ENCODE assay signal across 17 cellular contexts in the genomic region with DNA sequence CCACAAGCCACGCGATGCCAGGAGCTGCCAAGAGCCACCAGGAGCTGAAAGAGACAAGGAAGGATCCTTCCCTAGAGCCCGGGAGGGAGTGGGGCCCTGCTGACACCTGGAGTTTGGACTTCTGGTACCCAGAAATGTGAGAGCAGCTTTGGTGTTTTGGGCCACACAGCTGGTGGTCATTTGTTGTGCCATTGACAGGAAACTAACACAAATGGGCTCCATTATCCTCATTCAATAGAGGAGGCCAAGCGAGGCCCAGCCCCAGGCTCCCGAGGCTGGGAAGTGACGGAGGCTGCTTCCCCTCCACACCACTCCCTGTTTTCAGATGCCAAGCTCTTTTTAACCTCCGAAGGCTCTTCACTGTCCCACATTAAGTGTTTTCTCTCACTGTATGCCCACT. TPM values are rescaled to one million over a fixed set of nuclear protein-coding genes. Genes with fewer than 3 reads are reported as not detected.
DNase-seq lines count a peak whose midpoint lies in the region; ATAC-seq, FAIRE-seq and TF ChIP-seq lines count a peak whose summit lies in the region.
"Had no signal": no experiment of that assay in that cellular context is flagged by ENCODE, and none has a peak within 500 bp of the region (broad histone marks: within the 10 kb centered on the region; RNA-seq: fewer than 3 reads in every experiment).

No MANE protein-coding gene starts in this region.

- H3K18ac ChIP-seq in H1 (ENCODE audit: extremely low read depth, low read length) (peak overlapping the region; percentile 15; the same call in 1 of the 2 replicates), neuronal stem cell (ENCODE audit: low read length) (peak overlapping the region; percentile 56)

- H3K4ac ChIP-seq in H1 (replicated peaks; ENCODE audit: insufficient read length, low read depth, low read length) (no peak overlapping the region), neuronal stem cell (ENCODE audit: low read length) (no peak overlapping the region)

- no peak for FAIRE-seq in H1 (lab: Jason Lieb, UNC)

- POLR2A ChIA-PET in H1 (lab: Charles Lee; ENCODE audit: partially characterized antibody), result interaction anchor here (0.9 to 3.8 kb wide), 6 partner anchors 11 to 34 kb away, joined by 3 to 15 read pairs (median 4); a partner anchor contains a TSS

- peaks cover 0 to 2% (median 0%) of the 10 kb centered on the region in 4 experiments; a peak in 1 of 7 replicates for H3K27me3 ChIP-seq in H1 (replicated peaks in 1 of 4; ENCODE audit: control insufficient read depth in 3 of 4, extremely low read depth in 1 of 4, insufficient read depth in 3 of 4, low read length in 3 of 4)
- H3K27me3 ChIP-seq in neuronal stem cell (ENCODE audit: control insufficient read depth in 3 of 3, insufficient read depth in 3 of 3, low read depth in 1 of 3, low read length in 3 of 3), result peaks cover 0 to 56% (median 18%) of the 10 kb centered on the region in 3 experiments
- H3K27me3 ChIP-seq in vagina, result no peaks in the 10 kb centered on the region

- H3K27ac ChIP-seq in H1 (ENCODE audit: low read depth, low read length) (no peak overlapping the region), neuronal stem cell (replicated peaks; ENCODE audit: low read length) (no peak overlapping the region), vagina (peak overlapping the region; percentile 80)

- intact Hi-C loops in left ventricle myocardium superior (cut with micrococcal nuclease), result no loop called here
- intact Hi-C loops in Right ventricle myocardium superior (cut with DNase I), result no loop called here
- intact Hi-C loops in vagina (cut with DNase I), result loop anchor here (5.0 kb wide), 2 partner anchors 35 to 50 kb away; no protein-coding TSS in a partner anchor

- H2AK5ac ChIP-seq in H1 (ENCODE audit: low read depth, low read length) (no peak overlapping the region; the same call in 1 of the 2 replicates), neuronal stem cell (ENCODE audit: low read depth, low read length) (no peak overlapping the region)

- no peak overlapping the region for H3K4me3 ChIP-seq in H1 (ENCODE audit: extremely low read depth in 1 of 4, insufficient read depth in 2 of 4, low read depth in 3 of 4, low read length in 4 of 4)
- no peak overlapping the region for H3K4me3 ChIP-seq in neuronal stem cell (ENCODE audit: low read length in 2 of 2)
- H3K4me3 ChIP-seq in vagina, result no peak overlapping the region
- H3K4me3 ChIP-seq: HAP-1 had no signal

- TF ChIP-seq EP300 in H1 (IDR thresholded peaks at IDR 0.05; ENCODE audit: borderline replicate concordance in 1 of 2, low read depth in 2 of 2, low read length in 2 of 2), result no peak

- no peak overlapping the region for H3K9ac ChIP-seq in H1 (replicated peaks in 1 of 4; ENCODE audit: extremely low read depth in 1 of 4, low read depth in 3 of 4, low read length in 3 of 4)
- H3K9ac ChIP-seq in neuronal stem cell (ENCODE audit: low read depth, low read length, poor library complexity), result peak overlapping the region; percentile 39

- no peaks in the 10 kb centered on the region for H3K9me3 ChIP-seq in H1 (ENCODE audit: insufficient read depth in 2 of 2, low read depth in 1 of 2, low read length in 1 of 2)
- no peaks in the 10 kb centered on the region for H3K9me3 ChIP-seq in neuronal stem cell (replicated peaks in 1 of 2; ENCODE audit: control insufficient read depth in 2 of 2, insufficient read depth in 1 of 2, low read depth in 1 of 2, low read length in 2 of 2)
- H3K9me3 ChIP-seq in vagina, result no peaks in the 10 kb centered on the region
- H3K9me3 ChIP-seq: HAP-1 had no signal

- H3K14ac ChIP-seq in H1 (ENCODE audit: insufficient read length) (no peak overlapping the region), neuronal stem cell (ENCODE audit: low read length) (no peak overlapping the region)

- H2BK12ac ChIP-seq in H1 (ENCODE audit: low read depth, low read length) (peak overlapping the region; percentile 80; the same call in 1 of the 2 replicates), neuronal stem cell (ENCODE audit: low read length) (no peak overlapping the region)

- TF ChIP-seq POLR2A in H1 (IDR thresholded peaks at IDR 0.05; ENCODE audit: control extremely low read depth in 1 of 2, low read depth in 2 of 2, low read length in 2 of 2) (no peak), vagina (IDR thresholded peaks at IDR 0.05) (no peak)

- H2BK5ac ChIP-seq in H1 (ENCODE audit: low read depth, low read length) (peak overlapping the region; percentile 63; the same call in 1 of the 2 replicates), neuronal stem cell (ENCODE audit: low read length) (no peak overlapping the region)

- H2BK15ac ChIP-seq in H1 (ENCODE audit: low read length), result no peak overlapping the region
- peak overlapping the region; percentile 0 for H2BK15ac ChIP-seq in neuronal stem cell (ENCODE audit: low read length)

- H2BK20ac ChIP-seq in H1 (ENCODE audit: low read length), result no peak overlapping the region; the same call in 1 of the 2 replicates

- H4K91ac ChIP-seq in H1 (replicated peaks; ENCODE audit: insufficient read length, low read length) (no peak overlapping the region), neuronal stem cell (ENCODE audit: low read depth, low read length, poor library complexity) (no peak overlapping the region)

- H3K56ac ChIP-seq in H1 (replicated peaks; ENCODE audit: insufficient read length, low read depth, low read length), result no peak overlapping the region

- peaks cover 0 to 24% of the 10 kb centered on the region in 2 experiments; a peak in 1 of 4 replicates for H3K79me2 ChIP-seq in H1 (ENCODE audit: control insufficient read depth in 1 of 2, insufficient read depth in 2 of 2, low read length in 2 of 2)

- no peak overlapping the region for H3K23ac ChIP-seq in H1 (ENCODE audit: insufficient read length)
- H3K23ac ChIP-seq in neuronal stem cell (ENCODE audit: low read depth, low read length, poor library complexity), result peak overlapping the region; percentile 32

- H3K36me3 ChIP-seq in H1 (ENCODE audit: control insufficient read depth in 2 of 4, insufficient read depth in 4 of 4, low read length in 3 of 4) (no peaks in the 10 kb centered on the region; a peak in 2 of 8 replicates), neuronal stem cell (replicated peaks in 1 of 2; ENCODE audit: control insufficient read depth in 2 of 2, insufficient read depth in 2 of 2, low read length in 2 of 2) (no peaks in the 10 kb centered on the region), vagina (no peaks in the 10 kb centered on the region)
- H3K36me3 ChIP-seq: HAP-1 had no signal

- WGBS in H1 (ENCODE audit: extremely low coverage in 1 of 2, insufficient coverage in 1 of 2, insufficient read length in 1 of 2, insufficient replicate concordance in 2 of 2, low coverage in 1 of 2, low lambda C conversion rate in 2 of 2, missing lambda C conversion rate in 1 of 2), 2 experiments, result 82% methylated on average over 7 of the region's 7 CpGs; no CpG with 5 or more reads in 1 of the 2 experiments
- WGBS in neuronal stem cell (ENCODE audit: extremely low coverage in 2 of 2, insufficient read length in 2 of 2, insufficient replicate concordance in 1 of 2), 2 donors, result no CpG with 5 or more reads among the region's 7 CpGs

- no peak overlapping the region for H2AFZ ChIP-seq in H1 (ENCODE audit: low read length)
- H2AFZ ChIP-seq in neuronal stem cell (ENCODE audit: low read length), result no peak overlapping the region

- H4K8ac ChIP-seq in H1 (ENCODE audit: extremely low read depth, insufficient read depth, low read length), result no peak overlapping the region
- H4K8ac ChIP-seq in neuronal stem cell (ENCODE audit: low read depth, low read length), result no peak overlapping the region

- peak; percentile 36 for DNase-seq in left ventricle myocardium superior
- DNase-seq in Right ventricle myocardium superior, result no peak
- DNase-seq in H1 (ENCODE audit: low read depth in 1 of 2, low spot score in 2 of 2), result no peak
- no peak for DNase-seq in neuronal stem cell (ENCODE audit: low spot score)
- DNase-seq in vagina (ENCODE audit: extremely low spot score in 2 of 2), result no peak
- DNase-seq in NCI-H2107 (lab: John Stamatoyannopoulos, UW), result no peak
- no peak for DNase-seq in glomerular visceral epithelial cell (ENCODE audit: extremely low spot score)
- no peak for DNase-seq in AG20443 (ENCODE audit: low spot score)
- DNase-seq: activated T-cell treated with anti-CD3 and anti-CD28 coated beads, Interleukin-2, amount 50 U/mL, for 48 hours; DMS 273 treated with DMSO at 0.1 percent for 48 hours; foreskin melanocyte; Kasumi-1; NCI-H1930; NCI-H82; stimulated activated naive B cell treated with anti-CD40 and anti-IgM and Interleukin-4, amounts not matched to agents 10 μg/mL and 1 μg/mL and 100 μg/mL, for 72 hours had no signal

- H4K20me1 ChIP-seq in H1 (replicated peaks in 1 of 2; ENCODE audit: control insufficient read depth in 1 of 2, insufficient read depth in 2 of 2, low read length in 2 of 2), result peaks cover 5 to 7% of the 10 kb centered on the region in 2 experiments

- no peak; a peak in 1 of 4 replicates for TF ChIP-seq RAD21 in H1 (IDR thresholded peaks at IDR 0.05 in 1 of 2, conservative IDR thresholded peaks at IDR 0.05 in 1 of 2; ENCODE audit: low read depth in 2 of 2, low read length in 2 of 2)

- CTCF ChIA-PET in H1 (lab: Charles Lee; ENCODE audit: partially characterized antibody), result interaction anchor here (1.0 to 2.4 kb wide), 3 partner anchors 9 to 66 kb away, joined by 3 to 16 read pairs (median 7); no protein-coding TSS in a partner anchor

- peak overlapping the region; percentile 3 to 15; a peak in 2 of 4 replicates for H3K4me2 ChIP-seq in H1 (ENCODE audit: insufficient read depth in 1 of 2, low read depth in 2 of 2, low read length in 2 of 2)
- H3K4me2 ChIP-seq in neuronal stem cell (ENCODE audit: insufficient read depth, low read length, poor library complexity, severe bottlenecking), result no peak overlapping the region

- H3K79me1 ChIP-seq in H1 (ENCODE audit: low read depth, low read length) (peaks cover 4% of the 10 kb centered on the region), neuronal stem cell (ENCODE audit: low read depth, low read length) (no peaks in the 10 kb centered on the region)

- TF ChIP-seq CTCF in H1 (IDR thresholded peaks at IDR 0.05; ENCODE audit: control extremely low read depth in 1 of 3, insufficient read depth in 1 of 3, low read depth in 1 of 3, low read length in 3 of 3) (no peak), vagina (IDR thresholded peaks at IDR 0.05) (no peak)

- H2BK120ac ChIP-seq in H1 (replicated peaks; ENCODE audit: low read depth, low read length) (no peak overlapping the region), neuronal stem cell (ENCODE audit: low read depth, low read length) (no peak overlapping the region)

- ATAC-seq in left ventricle myocardium superior, result no peak
- no peak for ATAC-seq in Right ventricle myocardium superior (ENCODE audit: poor library complexity)
- ATAC-seq: stimulated activated naive B cell treated with anti-CD40 and anti-IgM and Interleukin-4, amounts not matched to agents 10 μg/mL and 1 μg/mL and 100 μg/mL, for 72 hours had no signal

- H3K23me2 ChIP-seq in H1 (ENCODE audit: low read depth, low read length), result peaks cover 9% of the 10 kb centered on the region; the same call in 1 of the 2 replicates

- H3K4me1 ChIP-seq in H1 (replicated peaks in 1 of 4; ENCODE audit: control insufficient read depth in 3 of 4, insufficient read depth in 4 of 4, low read length in 3 of 4), result peaks cover 10 to 25% (median 16%) of the 10 kb centered on the region in 4 experiments
- H3K4me1 ChIP-seq in neuronal stem cell (ENCODE audit: control insufficient read depth in 2 of 2, insufficient read depth in 1 of 2, low read depth in 1 of 2, low read length in 2 of 2), result peaks cover 4 to 12% of the 10 kb centered on the region in 2 donors
- H3K4me1 ChIP-seq in vagina, result peaks cover 97% of the 10 kb centered on the region
- H3K4me1 ChIP-seq: HAP-1 had no signal

- H4K5ac ChIP-seq in H1 (ENCODE audit: insufficient read length, low read depth, low read length), result no peak overlapping the region

RNA-seq across cellular contexts. Expression of a gene that starts 25.5 kb away (rescaled TPM):
- total RNA-seq in left ventricle myocardium superior (79.6 TPM), Right ventricle myocardium superior (84.7 TPM), vagina (111 TPM)
- 32.5 and 37.8 TPM in 2 replicates for total RNA-seq in H1 (2021; fragmentation: NEBNext Ultra II Directional; extraction: Animal tissue kit (Norgen Biotek cat#: 25700))
- polyA plus RNA-seq in H1 (2011; rRNA removed), result 36.4 and 41.9 TPM in 2 replicates
- polyA plus RNA-seq in H1 (2011; cell fraction: cytosol; rRNA removed), result 40.2 TPM
- polyA plus RNA-seq in H1 (2011; cell fraction: nucleus; rRNA removed), result 40.2 TPM
- 25.1 to 32.0 TPM (median 29.2 TPM) in 4 replicates for polyA plus RNA-seq in H1 (2012, experiment 1 of 2)
- 36.9 TPM for polyA plus RNA-seq in H1 (2012, experiment 2 of 2)
- 9.6 TPM for polyA plus RNA-seq in H1 (2013, experiment 1 of 2)
- 10.6 TPM for polyA plus RNA-seq in H1 (2013, experiment 2 of 2)
- 56.9 and 114 TPM in 2 replicates for polyA minus RNA-seq in H1 (2011; rRNA and poly(A)+ RNA removed)
- polyA minus RNA-seq in H1 (2011; cell fraction: cytosol; rRNA and poly(A)+ RNA removed), result 51.7 TPM
- polyA minus RNA-seq in H1 (2011; cell fraction: nucleus; rRNA and poly(A)+ RNA removed), result 27.3 TPM
- 0.75 TPM for polyA plus RNA-seq in neuronal stem cell (2013, experiment 1 of 2)
- 0.76 TPM for polyA plus RNA-seq in neuronal stem cell (2013, experiment 2 of 2)

RNA-seq across cellular contexts. Expression of a gene that starts 51.4 kb away (rescaled TPM):
- total RNA-seq in left ventricle myocardium superior, result not detected
- total RNA-seq in Right ventricle myocardium superior, result not detected
- total RNA-seq in H1 (2021; fragmentation: NEBNext Ultra II Directional; extraction: Animal tissue kit (Norgen Biotek cat#: 25700)), result 0.40 TPM in 1 of 2 replicates, not detected in the other
- polyA plus RNA-seq in H1 (2011; rRNA removed), result 0.08 and 0.13 TPM in 2 replicates
- polyA plus RNA-seq in H1 (2011; cell fraction: cytosol; rRNA removed), result 0.21 TPM
- polyA plus RNA-seq in H1 (2011; cell fraction: nucleus; rRNA removed), result 0.33 TPM
- polyA plus RNA-seq in H1 (2012, experiment 1 of 2), result not detected in 4 replicates
- polyA plus RNA-seq in H1 (2012, experiment 2 of 2), result not detected
- not detected for polyA plus RNA-seq in H1 (2013, experiment 1 of 2)
- 0.04 TPM for polyA plus RNA-seq in H1 (2013, experiment 2 of 2)
- 0.17 TPM in 1 of 2 replicates, not detected in the other for polyA minus RNA-seq in H1 (2011; rRNA and poly(A)+ RNA removed)
- polyA minus RNA-seq in H1 (2011; cell fraction: cytosol; rRNA and poly(A)+ RNA removed), result not detected
- polyA minus RNA-seq in H1 (2011; cell fraction: nucleus; rRNA and poly(A)+ RNA removed), result not detected
- polyA plus RNA-seq in neuronal stem cell (2013, experiment 1 of 2), result not detected
- not detected for polyA plus RNA-seq in neuronal stem cell (2013, experiment 2 of 2)
- total RNA-seq in vagina, result not detected
- total RNA-seq: T-helper 1 cell treated with Interleukin-12 subunit alpha and Interleukin-12 subunit beta and Interleukin-4 antibody, amounts not matched to agents 30 ng/mL and 1 ng/mL, for 36 hours had no signal
